Comparison of ENCODE assay signal across 15 cellular contexts in genomic region chr4:3338976-3339531, GRCh38. TPM values are rescaled to one million over a fixed set of nuclear protein-coding genes. Genes with fewer than 3 reads are reported as not detected.
DNase-seq lines count a peak whose midpoint lies in the region; ATAC-seq and TF ChIP-seq lines count a peak whose summit lies in the region.
"Had no signal": no experiment of that assay in that cellular context is flagged by ENCODE, and none has a peak within 500 bp of the region (broad histone marks: within the 10 kb centered on the region; RNA-seq: fewer than 3 reads in every experiment).

No MANE protein-coding gene starts in this region.

- TF ChIP-seq CTCF in endodermal cell (conservative IDR thresholded peaks at IDR 0.05) = no peak
- no peak for TF ChIP-seq CTCF in neural progenitor cell (IDR thresholded peaks at IDR 0.05)
- TF ChIP-seq CTCF in foreskin fibroblast (IDR thresholded peaks at IDR 0.05; ENCODE audit: low read depth, low read length) = no peak

- H3K36me3 Mint-ChIP-seq in stimulated activated naive CD8-positive, alpha-beta T cell treated with anti-CD3 and anti-CD28 coated beads, Interleukin-15, Interleukin-2, amounts not matched to agents 100 ng/mL and 50 ng/mL, for 24 hours (ENCODE audit: low read depth) = no peaks in the 10 kb centered on the region
- H3K36me3 Mint-ChIP-seq in endodermal cell (ENCODE audit: low read depth) (peaks cover 11% of the 10 kb centered on the region), neural progenitor cell (peaks cover 19% of the 10 kb centered on the region)

- H3K27ac Mint-ChIP-seq in stimulated activated naive CD8-positive, alpha-beta T cell treated with anti-CD3 and anti-CD28 coated beads, Interleukin-15, Interleukin-2, amounts not matched to agents 100 ng/mL and 50 ng/mL, for 24 hours = peak overlapping the region; percentile 14
- H3K27ac Mint-ChIP-seq in endodermal cell (peak overlapping the region; percentile 37), neural progenitor cell (peak overlapping the region; percentile 65)

- peaks cover 36% of the 10 kb centered on the region for H4K20me1 ChIP-seq in neural progenitor cell (ENCODE audit: low read depth)

- H3K27me3 ChIP-seq in endodermal cell (ENCODE audit: control insufficient read depth, insufficient read depth, low read length, poor library complexity, severe bottlenecking) = no peaks in the 10 kb centered on the region
- H3K27me3 ChIP-seq in neural progenitor cell = no peaks in the 10 kb centered on the region

- peaks cover 5% of the 10 kb centered on the region for H3K36me3 ChIP-seq in endodermal cell (ENCODE audit: control insufficient read depth, insufficient read depth, low read length)
- H3K36me3 ChIP-seq in neural progenitor cell = no peaks in the 10 kb centered on the region

- no peaks in the 10 kb centered on the region for H3K9me3 Mint-ChIP-seq in stimulated activated naive CD8-positive, alpha-beta T cell treated with anti-CD3 and anti-CD28 coated beads, Interleukin-15, Interleukin-2, amounts not matched to agents 100 ng/mL and 50 ng/mL, for 24 hours
- H3K9me3 Mint-ChIP-seq in endodermal cell (no peaks in the 10 kb centered on the region), neural progenitor cell (no peaks in the 10 kb centered on the region)

- H3K79me2 ChIP-seq in neural progenitor cell (ENCODE audit: low read depth) = peaks cover 14% of the 10 kb centered on the region

- H3F3A ChIP-seq in neural progenitor cell (ENCODE audit: low read depth) = no peaks in the 10 kb centered on the region

- peaks cover 3% of the 10 kb centered on the region for H3K4me1 ChIP-seq in endodermal cell (ENCODE audit: control insufficient read depth, insufficient read depth, low read length)
- H3K4me1 ChIP-seq in neural progenitor cell = peaks cover 15% of the 10 kb centered on the region

- H3K4me3 Mint-ChIP-seq in stimulated activated naive CD8-positive, alpha-beta T cell treated with anti-CD3 and anti-CD28 coated beads, Interleukin-15, Interleukin-2, amounts not matched to agents 100 ng/mL and 50 ng/mL, for 24 hours = no peak overlapping the region
- H3K4me3 Mint-ChIP-seq in endodermal cell (no peak overlapping the region), neural progenitor cell (no peak overlapping the region)

- DNase-seq in stimulated activated naive CD8-positive, alpha-beta T cell treated with anti-CD3 and anti-CD28 coated beads, Interleukin-15, Interleukin-2, amounts not matched to agents 100 U/mL and 50 U/mL, for 24 hours = no peak
- DNase-seq in endodermal cell (no peak), neural progenitor cell (ENCODE audit: low spot score) (no peak), foreskin fibroblast (no peak), NCI-H446 treated with DMSO at 0.1 percent for 48 hours (lab: John Stamatoyannopoulos, UW) (no peak)
- DNase-seq: DMS79; KG1; NCI-H1105 treated with DMSO at 0.1 percent for 48 hours; NCI-H1694; NCI-H2081 treated with DMSO at 0.1 percent for 48 hours; NK-92 treated with Interleukin-12 subunit alpha and Interleukin-12 subunit beta, amount 100 ng/mL, for 24 hours; SHP77 had no signal

- WGBS in endodermal cell (ENCODE audit: insufficient coverage in 1 of 2, insufficient read length in 1 of 2), 2 experiments = 88 to 93% methylated on average over 5 to 9 of the region's 10 CpGs

- H2AFZ ChIP-seq in neural progenitor cell (replicated peaks) = no peak overlapping the region

- H3K4me3 ChIP-seq in endodermal cell (ENCODE audit: low read length) (no peak overlapping the region), neural progenitor cell (no peak overlapping the region), foreskin fibroblast (ENCODE audit: low read depth in 1 of 2, low read length in 2 of 2) (no peak overlapping the region)

- H3K27me3 Mint-ChIP-seq in stimulated activated naive CD8-positive, alpha-beta T cell treated with anti-CD3 and anti-CD28 coated beads, Interleukin-15, Interleukin-2, amounts not matched to agents 100 ng/mL and 50 ng/mL, for 24 hours = no peaks in the 10 kb centered on the region
- H3K27me3 Mint-ChIP-seq in endodermal cell (ENCODE audit: insufficient read depth) = no peaks in the 10 kb centered on the region
- peaks cover 4% of the 10 kb centered on the region for H3K27me3 Mint-ChIP-seq in neural progenitor cell (ENCODE audit: insufficient read depth, low read depth)

- peaks cover 15% of the 10 kb centered on the region for H3K4me1 Mint-ChIP-seq in stimulated activated naive CD8-positive, alpha-beta T cell treated with anti-CD3 and anti-CD28 coated beads, Interleukin-15, Interleukin-2, amounts not matched to agents 100 ng/mL and 50 ng/mL, for 24 hours (ENCODE audit: low read depth)
- H3K4me1 Mint-ChIP-seq in endodermal cell (peaks cover 11% of the 10 kb centered on the region), neural progenitor cell (peaks cover 29% of the 10 kb centered on the region)

- no peak for ATAC-seq in stimulated activated naive CD8-positive, alpha-beta T cell treated with anti-CD3 and anti-CD28 coated beads, Interleukin-15, Interleukin-2, amounts not matched to agents 100 U/mL and 50 U/mL, for 24 hours
- no peak for ATAC-seq in SK-N-SH treated with all-trans-retinoic acid at 6 μM for 48 hours

- H3K9ac ChIP-seq in endodermal cell (ENCODE audit: extremely low read depth, low read length, poor library complexity, severe bottlenecking) = no peak overlapping the region
- H3K9ac ChIP-seq in neural progenitor cell = no peak overlapping the region

- H3K4me2 ChIP-seq in neural progenitor cell = no peak overlapping the region

- H3K9me3 ChIP-seq in endodermal cell (ENCODE audit: control insufficient read depth, low read length) (no peaks in the 10 kb centered on the region), neural progenitor cell (ENCODE audit: low read depth) (no peaks in the 10 kb centered on the region)

- H3K27ac ChIP-seq in endodermal cell (ENCODE audit: low read depth, low read length) (no peak overlapping the region), neural progenitor cell (no peak overlapping the region)
- H3K27ac ChIP-seq: C4-2B had no signal

TF ChIP-seq in SK-N-SH treated with all-trans-retinoic acid at 6 μM for 48 hours, 23 proteins besides CTCF, POLR2A, EP300 and RAD21 (continues in another document):
- TF ChIP-seq TOX (CRISPR knock-in tag; IDR thresholded peaks at IDR 0.05; ENCODE audit: borderline replicate concordance) = no peak
- no peak for TF ChIP-seq CSDC2 (CRISPR knock-in tag; IDR thresholded peaks at IDR 0.05)
- no peak for TF ChIP-seq RARB (CRISPR knock-in tag; IDR thresholded peaks at IDR 0.05)
- no peak for TF ChIP-seq ESRRG (CRISPR knock-in tag; IDR thresholded peaks at IDR 0.05)
- no peak for TF ChIP-seq ARNTL (CRISPR knock-in tag; IDR thresholded peaks at IDR 0.05; ENCODE audit: borderline replicate concordance, low read depth)
- TF ChIP-seq ZFP3 (CRISPR knock-in tag; IDR thresholded peaks at IDR 0.05) = no peak
- TF ChIP-seq BACH2 (CRISPR knock-in tag; IDR thresholded peaks at IDR 0.05; ENCODE audit: borderline replicate concordance) = no peak
- TF ChIP-seq POU6F1 (CRISPR knock-in tag; IDR thresholded peaks at IDR 0.05; ENCODE audit: borderline replicate concordance, low read depth) = no peak
- no peak for TF ChIP-seq ZC3H10 (CRISPR knock-in tag; IDR thresholded peaks at IDR 0.05)
- no peak for TF ChIP-seq CSRNP3 (CRISPR knock-in tag; IDR thresholded peaks at IDR 0.05)
- no peak for TF ChIP-seq CREB5 (CRISPR knock-in tag; IDR thresholded peaks at IDR 0.05; ENCODE audit: low read depth)
- no peak for TF ChIP-seq ZNF70 (CRISPR knock-in tag; IDR thresholded peaks at IDR 0.05)

RNA-seq across cellular contexts. Expression of gene RGS12, which starts 46.2 kb away (rescaled TPM):
- total RNA-seq in endodermal cell (10 to 100 TPM; 45.2 to 48.6 TPM), neural progenitor cell (ENCODE audit: low replicate concordance) (36.6 and 140 TPM in 2 replicates)
- polyA plus RNA-seq in endodermal cell (2013, experiment 1 of 2) = 47.0 TPM
- polyA plus RNA-seq in endodermal cell (2013, experiment 2 of 2) = 44.0 TPM

Comparison
In these comparisons a context has a peak if more than half of its experiments do, and no peak if none do; other contexts are left out.
1. H3K27ac Mint-ChIP-seq: peak in every context shown above with its lines; median percentile 65 in neural progenitor cell; 37 in endodermal cell; 14 in stimulated activated naive CD8-positive, alpha-beta T cell treated with anti-CD3 and anti-CD28 coated beads, Interleukin-15, Interleukin-2, amounts not matched to agents 100 ng/mL and 50 ng/mL, for 24 hours.